In genomic region chr4:169079942-169080827, GRCh38 we compare ENCODE assay signal across 8 cellular contexts.
DNase-seq lines count a peak whose midpoint lies in the region; TF ChIP-seq lines count a peak whose summit lies in the region.

No MANE protein-coding gene starts in this region.

- H3K36me3 ChIP-seq in HEK293 (ENCODE audit: control insufficient read depth in 2 of 2, insufficient read depth in 1 of 2, low read length in 2 of 2) (no peaks in the 10 kb centered on the region; a peak in 1 of 3 replicates), breast epithelium (no peaks in the 10 kb centered on the region), mesenchymal stem cell (ENCODE audit: control insufficient read depth in 1 of 2, insufficient read depth in 2 of 2, low read depth in 1 of 2, low read length in 2 of 2) (peaks cover under 1 to 7% of the 10 kb centered on the region in 2 experiments), suprapubic skin (no peaks in the 10 kb centered on the region)

- no peak for TF ChIP-seq EP300 in suprapubic skin (IDR thresholded peaks at IDR 0.05)

- H2AFZ ChIP-seq in mesenchymal stem cell (ENCODE audit: low read depth, low read length): no peak overlapping the region

- no peak overlapping the region for H2BK5ac ChIP-seq in mesenchymal stem cell (ENCODE audit: low read depth, low read length, poor library complexity, severe bottlenecking)

- no peak overlapping the region for H2BK15ac ChIP-seq in mesenchymal stem cell (ENCODE audit: low read depth, poor library complexity, severe bottlenecking)

- peak overlapping the region; percentile 9 for H3K4me3 ChIP-seq in HEK293 (ENCODE audit: low read depth, low read length)
- H3K4me3 ChIP-seq in breast epithelium: peak overlapping the region in 2 of 3 donors; percentile 19 to 58
- peak overlapping the region in 1 of 2 experiments; percentile 50 for H3K4me3 ChIP-seq in mesenchymal stem cell (ENCODE audit: insufficient read depth in 1 of 2, low read depth in 1 of 2, low read length in 2 of 2)
- peak overlapping the region; percentile 27 for H3K4me3 ChIP-seq in suprapubic skin

- CTCF ChIA-PET in activated CD4-positive, alpha-beta memory T cell treated with anti-CD3 and anti-CD28 coated beads for 36 hours (lab: Charles Lee): no interaction called here
- CTCF ChIA-PET in activated CD4-positive, alpha-beta memory T cell treated with anti-CD3 and anti-CD28 coated beads, Interleukin-2, amount 10 ng/mL, durations not matched to agents 7 days and 5 days (lab: Charles Lee): no interaction called here
- CTCF ChIA-PET in HEK293 (lab: Yijun Ruan, JAX): interaction anchor here (0.9 kb wide), 1 partner anchor 56 kb away, joined by 3 read pairs; no protein-coding TSS in a partner anchor

- 71% methylated on average over 18 of the region's 19 CpGs for WGBS in mesenchymal stem cell
- 29% methylated on average over 15 of the region's 19 CpGs for WGBS in suprapubic skin

- peak overlapping the region in 1 of 2 experiments; percentile 13 for H3K4ac ChIP-seq in mesenchymal stem cell (ENCODE audit: low read depth in 1 of 2, low read length in 2 of 2)

- H3K9me3 Mint-ChIP-seq in activated CD4-positive, alpha-beta memory T cell treated with anti-CD3 and anti-CD28 coated beads for 36 hours: no peaks in the 10 kb centered on the region
- no peaks in the 10 kb centered on the region for H3K9me3 Mint-ChIP-seq in activated CD4-positive, alpha-beta memory T cell treated with anti-CD3 and anti-CD28 coated beads, Interleukin-2, amount 10 ng/mL, durations not matched to agents 7 days and 5 days

- peak overlapping the region; percentile 50 to 77 for H3K18ac ChIP-seq in mesenchymal stem cell (ENCODE audit: low read depth in 1 of 2, low read length in 2 of 2)

- peak overlapping the region in 1 of 2 experiments; percentile 90 for H3K14ac ChIP-seq in mesenchymal stem cell (ENCODE audit: low read length in 2 of 2)

- no peaks in the 10 kb centered on the region for H3K9me3 ChIP-seq in HEK293 (ENCODE audit: control insufficient read depth, insufficient read depth, low read depth, low read length)
- no peaks in the 10 kb centered on the region for H3K9me3 ChIP-seq in breast epithelium
- H3K9me3 ChIP-seq in mesenchymal stem cell (ENCODE audit: control insufficient read depth, low read length): no peaks in the 10 kb centered on the region
- no peaks in the 10 kb centered on the region for H3K9me3 ChIP-seq in suprapubic skin

- no peak overlapping the region for H3K23ac ChIP-seq in mesenchymal stem cell (ENCODE audit: low read length in 2 of 2)

- H3K36me3 Mint-ChIP-seq in activated CD4-positive, alpha-beta memory T cell treated with anti-CD3 and anti-CD28 coated beads for 36 hours: no peaks in the 10 kb centered on the region
- no peaks in the 10 kb centered on the region for H3K36me3 Mint-ChIP-seq in activated CD4-positive, alpha-beta memory T cell treated with anti-CD3 and anti-CD28 coated beads, Interleukin-2, amount 10 ng/mL, durations not matched to agents 7 days and 5 days (ENCODE audit: low read depth)

- no peak for TF ChIP-seq CTCF in HEK293 (tag by site-specific recombination; IDR thresholded peaks at IDR 0.05)
- TF ChIP-seq CTCF in breast epithelium (IDR thresholded peaks at IDR 0.05): no peak
- no peak for TF ChIP-seq CTCF in suprapubic skin (IDR thresholded peaks at IDR 0.05)

- H3K4me2 ChIP-seq in mesenchymal stem cell (ENCODE audit: low read length, poor library complexity, severe bottlenecking): peak overlapping the region; percentile 60

- intact Hi-C loops in activated CD4-positive, alpha-beta memory T cell treated with anti-CD3 and anti-CD28 coated beads for 36 hours (cut with micrococcal nuclease): no loop called here
- intact Hi-C loops in breast epithelium (cut with DNase I; ENCODE audit: low total_unique reads): no loop called here

- H3K27ac ChIP-seq in HEK293 (ENCODE audit: extremely low read depth, low read depth, low read length) (peak overlapping the region; percentile 50; the same call in 1 of the 2 replicates), breast epithelium (peak overlapping the region; percentile 82 to 91), mesenchymal stem cell (ENCODE audit: low read length, poor library complexity, severe bottlenecking) (peak overlapping the region; percentile 80), suprapubic skin (peak overlapping the region; percentile 60)

- H3K4me1 Mint-ChIP-seq in activated CD4-positive, alpha-beta memory T cell treated with anti-CD3 and anti-CD28 coated beads for 36 hours (ENCODE audit: low read depth): peaks cover 10% of the 10 kb centered on the region
- H3K4me1 Mint-ChIP-seq in activated CD4-positive, alpha-beta memory T cell treated with anti-CD3 and anti-CD28 coated beads, Interleukin-2, amount 10 ng/mL, durations not matched to agents 7 days and 5 days: peaks cover 12% of the 10 kb centered on the region

- H3K79me1 ChIP-seq in mesenchymal stem cell (replicated peaks; ENCODE audit: low read length, poor library complexity, severe bottlenecking): no peaks in the 10 kb centered on the region

- peak overlapping the region; percentile 12 for H4K8ac ChIP-seq in mesenchymal stem cell (ENCODE audit: low read length)

- H3K27me3 ChIP-seq in breast epithelium: no peaks in the 10 kb centered on the region
- H3K27me3 ChIP-seq in mesenchymal stem cell (ENCODE audit: control insufficient read depth in 1 of 2, insufficient read depth in 1 of 2, low read length in 2 of 2): no peaks in the 10 kb centered on the region
- no peaks in the 10 kb centered on the region for H3K27me3 ChIP-seq in suprapubic skin

- H3K4me1 ChIP-seq in HEK293 (ENCODE audit: control insufficient read depth, insufficient read depth, low read length): peaks cover 9% of the 10 kb centered on the region
- peaks cover 0 to 14% of the 10 kb centered on the region in 2 donors for H3K4me1 ChIP-seq in breast epithelium
- H3K4me1 ChIP-seq in mesenchymal stem cell (ENCODE audit: control insufficient read depth, insufficient read depth, low read depth, low read length): peaks cover 7% of the 10 kb centered on the region
- peaks cover 19% of the 10 kb centered on the region for H3K4me1 ChIP-seq in suprapubic skin

- peak overlapping the region in 1 of 2 experiments; percentile 57 for H2BK12ac ChIP-seq in mesenchymal stem cell (ENCODE audit: low read length in 2 of 2)

- H2BK120ac ChIP-seq in mesenchymal stem cell (ENCODE audit: low read depth, low read length): no peak overlapping the region

- H4K91ac ChIP-seq in mesenchymal stem cell (ENCODE audit: low read length): no peak overlapping the region

- H3K4me3 Mint-ChIP-seq in activated CD4-positive, alpha-beta memory T cell treated with anti-CD3 and anti-CD28 coated beads for 36 hours: no peak overlapping the region
- H3K4me3 Mint-ChIP-seq in activated CD4-positive, alpha-beta memory T cell treated with anti-CD3 and anti-CD28 coated beads, Interleukin-2, amount 10 ng/mL, durations not matched to agents 7 days and 5 days: no peak overlapping the region

- H3K27me3 Mint-ChIP-seq in activated CD4-positive, alpha-beta memory T cell treated with anti-CD3 and anti-CD28 coated beads for 36 hours: peaks cover 10% of the 10 kb centered on the region
- peaks cover 7% of the 10 kb centered on the region for H3K27me3 Mint-ChIP-seq in activated CD4-positive, alpha-beta memory T cell treated with anti-CD3 and anti-CD28 coated beads, Interleukin-2, amount 10 ng/mL, durations not matched to agents 7 days and 5 days

- H2AK5ac ChIP-seq in mesenchymal stem cell (ENCODE audit: low read length, severe bottlenecking): peak overlapping the region; percentile 53

- peak overlapping the region; percentile 67 for H3K9ac ChIP-seq in mesenchymal stem cell (ENCODE audit: low read length)

- H3K27ac Mint-ChIP-seq in activated CD4-positive, alpha-beta memory T cell treated with anti-CD3 and anti-CD28 coated beads for 36 hours: no peak overlapping the region
- H3K27ac Mint-ChIP-seq in activated CD4-positive, alpha-beta memory T cell treated with anti-CD3 and anti-CD28 coated beads, Interleukin-2, amount 10 ng/mL, durations not matched to agents 7 days and 5 days: no peak overlapping the region

- peak; percentile 26 for DNase-seq in activated CD4-positive, alpha-beta memory T cell treated with anti-CD3 and anti-CD28 coated beads for 36 hours
- no peak for DNase-seq in activated CD4-positive, alpha-beta memory T cell treated with anti-CD3 and anti-CD28 coated beads, Interleukin-2, amount 10 ng/mL, durations not matched to agents 7 days and 5 days
- peak; percentile 26 for DNase-seq in NCI-H2227 (lab: John Stamatoyannopoulos, UW; ENCODE audit: unreplicated experiment)
- peak in 1 of 2 donors; percentile 56 for DNase-seq in breast epithelium (ENCODE audit: low spot score in 2 of 2)
- DNase-seq in mesenchymal stem cell: peak; percentile 70
- DNase-seq in suprapubic skin (ENCODE audit: low spot score in 2 of 2): no peak
- no peak for DNase-seq in NCI-H2196 (lab: John Stamatoyannopoulos, UW; ENCODE audit: unreplicated experiment)

- no peak for TF ChIP-seq POLR2A in breast epithelium (IDR thresholded peaks at IDR 0.05)
- TF ChIP-seq POLR2A in suprapubic skin (IDR thresholded peaks at IDR 0.05): no peak

- POLR2A ChIA-PET in activated CD4-positive, alpha-beta memory T cell treated with anti-CD3 and anti-CD28 coated beads for 36 hours (lab: Charles Lee): no interaction called here
- POLR2A ChIA-PET in activated CD4-positive, alpha-beta memory T cell treated with anti-CD3 and anti-CD28 coated beads, Interleukin-2, amount 10 ng/mL, durations not matched to agents 7 days and 5 days (lab: Charles Lee): no interaction called here
- POLR2A ChIA-PET in HEK293 (lab: Yijun Ruan, JAX): interaction anchor here (0.7 to 0.9 kb wide), 2 partner anchors 10 to 70 kb away, joined by 3 to 6 read pairs; partner anchors contain the start of gene CBR4

TF ChIP-seq in HEK293, 187 proteins besides CTCF, POLR2A, EP300 and RAD21 (continues in another document):
- TF ChIP-seq ZNF274 (IDR thresholded peaks at IDR 0.05; ENCODE audit: low read length) (no peak), ZNF274 (tag by site-specific recombination; IDR thresholded peaks at IDR 0.05; ENCODE audit: borderline replicate concordance) (no peak), ZNF654 (tag by site-specific recombination; IDR thresholded peaks at IDR 0.05; ENCODE audit: low read depth) (no peak), ZNF223 (tag by site-specific recombination; IDR thresholded peaks at IDR 0.05) (no peak), ZNF501 (tag by site-specific recombination; IDR thresholded peaks at IDR 0.05) (no peak), ZNF585B (tag by site-specific recombination; IDR thresholded peaks at IDR 0.05) (no peak), KLF1 (tag by site-specific recombination; IDR thresholded peaks at IDR 0.05) (0 out of 2 replicates have a peak, but pooled peaks have one; percentile 10), BCL11B (tag by site-specific recombination; IDR thresholded peaks at IDR 0.05; ENCODE audit: low read depth) (no peak), ZNF76 (tag by site-specific recombination; IDR thresholded peaks at IDR 0.05; ENCODE audit: borderline replicate concordance, low read depth) (no peak), GLIS1 (tag by site-specific recombination; IDR thresholded peaks at IDR 0.05) (peak; percentile 63)

Comparison
In these comparisons a context has a peak if more than half of its experiments do, and no peak if none do; other contexts are left out.
1. DNase-seq: peak in activated CD4-positive, alpha-beta memory T cell treated with anti-CD3 and anti-CD28 coated beads for 36 hours (single experiment), NCI-H2227 (single experiment) and mesenchymal stem cell (single experiment); none in activated CD4-positive, alpha-beta memory T cell treated with anti-CD3 and anti-CD28 coated beads, Interleukin-2, amount 10 ng/mL, durations not matched to agents 7 days and 5 days (single experiment), suprapubic skin (0 of 2) and NCI-H2196 (single experiment).
2. Peak in every context shown above with its lines, with median percentiles within 50 percentile points of each other: H3K27ac ChIP-seq.